Comparison of ENCODE assay signal across 17 cellular contexts in genomic region chr3:7381741-7382140, GRCh38.
A peak's percentile ranks its signal among the peaks of the same experiment; 100 is the strongest.
DNase-seq lines count a peak whose midpoint lies in the region; ATAC-seq, FAIRE-seq and TF ChIP-seq lines count a peak whose summit lies in the region.
"Had no signal": no experiment of that assay in that cellular context is flagged by ENCODE, and none has a peak within 500 bp of the region (broad histone marks: within the 10 kb centered on the region; RNA-seq: fewer than 3 reads in every experiment).

No MANE protein-coding gene starts in this region.

- H3K27ac ChIP-seq in 22Rv1, result peak overlapping the region; percentile 74
- H3K27ac ChIP-seq in endothelial cell of umbilical vein (ENCODE audit: insufficient read depth, low read depth, low read length), result no peak overlapping the region
- H3K27ac ChIP-seq: A549 had no signal

- H3K4me2 ChIP-seq in endothelial cell of umbilical vein (ENCODE audit: insufficient read depth, low read length), result no peak overlapping the region
- H3K4me2 ChIP-seq: A549 had no signal

- CTCF ChIA-PET in endothelial cell of umbilical vein (lab: Charles Lee), result interaction anchor here (0.7 to 1.5 kb wide), 6 partner anchors 9 to 729 kb away, joined by 3 to 5 read pairs (median 4); no protein-coding TSS in a partner anchor

- H3K9ac ChIP-seq in endothelial cell of umbilical vein (replicated peaks; ENCODE audit: extremely low read depth, insufficient read depth, low read length), result no peak overlapping the region

- H3K4me3 Mint-ChIP-seq in nephron, result no peak overlapping the region
- H3K4me3 Mint-ChIP-seq: CD14-positive monocyte; CD8-positive, alpha-beta T cell; H9 had no signal

- no peak overlapping the region for H2AFZ ChIP-seq in endothelial cell of umbilical vein (ENCODE audit: low read depth, low read length)

- peak overlapping the region; percentile 84 to 91 (median 86) for H3K27ac Mint-ChIP-seq in nephron
- H3K27ac Mint-ChIP-seq: CD14-positive monocyte; CD8-positive, alpha-beta T cell; H9 had no signal

- no peak overlapping the region for H3K4me3 ChIP-seq in LNCaP clone FGC (ENCODE audit: low read depth, low read length)
- H3K4me3 ChIP-seq in endothelial cell of umbilical vein (replicated peaks in 1 of 3; ENCODE audit: insufficient read depth in 1 of 3, low read depth in 1 of 3, low read length in 3 of 3), result no peak overlapping the region
- H3K4me3 ChIP-seq: A549 had no signal

- H3K4me1 Mint-ChIP-seq in nephron, result peaks cover 24% of the 10 kb centered on the region
- H3K4me1 Mint-ChIP-seq: CD14-positive monocyte had no signal

- POLR2A ChIA-PET in endothelial cell of umbilical vein (lab: Charles Lee), result interaction anchor here (0.5 to 0.6 kb wide), 2 partner anchors 35 to 54 kb away, joined by 3 to 4 read pairs; no protein-coding TSS in a partner anchor

- DNase-seq in LNCaP clone FGC (ENCODE audit: low read depth) (peak; percentile 59), endothelial cell of umbilical vein (ENCODE audit: low read depth, low spot score) (no peak), NK-92 (lab: John Stamatoyannopoulos, UW; ENCODE audit: unreplicated experiment) (no peak)
- DNase-seq in stimulated activated CD4-positive, alpha-beta T cell treated with anti-CD3 and anti-CD28 coated beads, Interleukin-1b, Interleukin-23, amount 100 ng/mL, for 48 hours, result no peak
- DNase-seq: CD8-positive, alpha-beta T cell; COR-L47; DND-41; GDM1; GOT3; H9 had no signal

- H4K20me1 ChIP-seq in endothelial cell of umbilical vein (replicated peaks; ENCODE audit: control insufficient read depth, extremely low read depth, insufficient read depth, low read length), result no peaks in the 10 kb centered on the region

- no peaks in the 10 kb centered on the region for H3K27me3 ChIP-seq in endothelial cell of umbilical vein (ENCODE audit: control insufficient read depth in 2 of 2, insufficient read depth in 2 of 2, low read length in 2 of 2)

- no peaks in the 10 kb centered on the region for H3K36me3 Mint-ChIP-seq in nephron (ENCODE audit: low read depth)
- H3K36me3 Mint-ChIP-seq: CD14-positive monocyte; CD8-positive, alpha-beta T cell had no signal

- dilution Hi-C loops in endothelial cell of umbilical vein (cut with MboI; ENCODE audit: extremely low pct_ligation_motif_present, low sequenced_read_pairs), result no loop called here

- H3K9me1 ChIP-seq in endothelial cell of umbilical vein (replicated peaks; ENCODE audit: control insufficient read depth, extremely low read depth, insufficient read depth, low read length), result no peaks in the 10 kb centered on the region

- H3K27me3 Mint-ChIP-seq in nephron (ENCODE audit: low read depth), result no peaks in the 10 kb centered on the region

- peak; percentile 46 for FAIRE-seq in endothelial cell of umbilical vein (lab: Jason Lieb, UNC)
- FAIRE-seq: A549, GM12892 had no signal

- H3K9me3 Mint-ChIP-seq in nephron, result no peaks in the 10 kb centered on the region
- H3K9me3 Mint-ChIP-seq: H9 had no signal

- no peaks in the 10 kb centered on the region for H3K36me3 ChIP-seq in endothelial cell of umbilical vein (ENCODE audit: control insufficient read depth in 2 of 2, extremely low read depth in 1 of 2, insufficient read depth in 2 of 2, low read length in 2 of 2)

- no TSS peak for BruUV-seq in endothelial cell of umbilical vein (replicated peaks; lab: Mats Ljungman, UMichigan)

- no peaks in the 10 kb centered on the region for H3K9me3 ChIP-seq in endothelial cell of umbilical vein (replicated peaks; ENCODE audit: control insufficient read depth, insufficient read depth, low read length)
- H3K9me3 ChIP-seq: A549 had no signal

- H3K4me1 ChIP-seq in endothelial cell of umbilical vein (ENCODE audit: control insufficient read depth, extremely low read depth, insufficient read depth, low read length), result peaks cover 18% of the 10 kb centered on the region
- H3K4me1 ChIP-seq: A549 had no signal

- intact Hi-C loops in endothelial cell of umbilical vein (cut with micrococcal nuclease), result loop anchor here (1.0 to 5.0 kb wide), 7 partner anchors 66 to 496 kb away; no protein-coding TSS in a partner anchor

- no peak for TF ChIP-seq CTCF in 22Rv1 (IDR thresholded peaks at IDR 0.05)
- no peak for TF ChIP-seq CTCF in LNCaP clone FGC (IDR thresholded peaks at IDR 0.05; ENCODE audit: control insufficient read depth, extremely low read depth, insufficient read depth)
- no peak for TF ChIP-seq CTCF in endothelial cell of umbilical vein (IDR thresholded peaks at IDR 0.05; ENCODE audit: extremely low read depth in 1 of 2, insufficient read depth in 1 of 2, low read depth in 1 of 2, low read length in 2 of 2)
- no peak for TF ChIP-seq CTCF in nephron (IDR thresholded peaks at IDR 0.05; ENCODE audit: unreplicated experiment in 3 of 3)

- no peak for ATAC-seq in HG03378 (IDR thresholded peaks at IDR 0.05; ENCODE audit: unreplicated experiment)
- ATAC-seq in esophagus mucosa, result no peak
- ATAC-seq: A549; CD8-positive, alpha-beta T cell had no signal

- no peaks in the 10 kb centered on the region for H3K79me2 ChIP-seq in endothelial cell of umbilical vein (ENCODE audit: control insufficient read depth, insufficient read depth, low read length)

- no peak for TF ChIP-seq POLR2A in endothelial cell of umbilical vein (IDR thresholded peaks at IDR 0.05; ENCODE audit: low read depth, low read length)

TF ChIP-seq in endothelial cell of umbilical vein, 7 proteins besides CTCF, POLR2A, EP300 and RAD21:
- TF ChIP-seq MAX (IDR thresholded peaks at IDR 0.05; ENCODE audit: insufficient read depth, insufficient read length) (no peak), JUN (IDR thresholded peaks at IDR 0.05; ENCODE audit: borderline replicate concordance, insufficient read depth, insufficient read length, low read depth) (no peak), POLR2AphosphoS5 (IDR thresholded peaks at IDR 0.05; ENCODE audit: insufficient read depth, low read depth, low read length) (no peak), FOS (IDR thresholded peaks at IDR 0.05; ENCODE audit: borderline replicate concordance, insufficient read depth, low read length) (no peak), EZH2 (IDR thresholded peaks at IDR 0.05; ENCODE audit: borderline replicate concordance, low read depth, low read length, severe bottlenecking) (no peak), GATA2 (IDR thresholded peaks at IDR 0.05; ENCODE audit: insufficient read depth, insufficient read length, low read depth, low read length) (no peak), MYC (IDR thresholded peaks at IDR 0.05; ENCODE audit: low read depth, low read length) (no peak)
